22 cellular contexts compared by ENCODE assay signal in the genomic region with DNA sequence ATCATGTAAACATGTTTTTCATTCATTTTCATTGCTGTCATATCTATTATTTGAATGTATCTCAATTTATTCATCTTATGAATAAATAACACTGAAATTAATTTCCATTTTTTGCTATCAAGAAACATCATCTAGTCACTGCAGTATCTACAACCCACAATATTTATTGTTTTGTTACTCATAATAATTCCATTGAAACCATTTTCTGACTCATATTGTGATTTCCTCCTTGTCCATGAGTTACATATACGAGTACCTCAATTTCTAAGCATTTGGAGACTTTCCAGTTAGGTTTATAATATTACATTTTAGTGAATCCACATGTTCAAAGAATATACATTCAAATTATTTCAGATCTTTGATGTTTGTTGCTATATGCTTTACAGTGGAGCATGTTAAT.
"Had no signal": no experiment of that assay in that cellular context is flagged by ENCODE, and none has a peak within 500 bp of the region (broad histone marks: within the 10 kb centered on the region; RNA-seq: fewer than 3 reads in every experiment).

No MANE protein-coding gene starts in this region.

- H3K4me3 ChIP-seq: coronary artery, esophagus squamous epithelium, ovary, right lobe of liver, testis, transverse colon had no signal

- H3K36me3 ChIP-seq: esophagus squamous epithelium, ovary, right lobe of liver, transverse colon had no signal

- H3K9me3 ChIP-seq: esophagus squamous epithelium, ovary, right lobe of liver, testis, transverse colon had no signal

- H3K27me3 ChIP-seq: esophagus squamous epithelium, ovary, right lobe of liver, testis, transverse colon had no signal

- DNase-seq: activated CD4-positive, alpha-beta T cell treated with anti-CD3 and anti-CD28 coated beads for 1 hour; activated CD4-positive, alpha-beta T cell treated with anti-CD3 and anti-CD28 coated beads, Interleukin-2, amount 10 ng/mL, durations not matched to agents 7 days and 5 days; activated CD8-positive, alpha-beta T cell treated with anti-CD3 and anti-CD28 coated beads for 36 hours; activated gamma-delta T cell treated with Interleukin-2 at 50 U/mL for 16 hours; activated naive CD4-positive, alpha-beta T cell treated with anti-CD3 and anti-CD28 coated beads, Interleukin-2, amount 50 U/mL, for 16 hours; activated T-cell treated with anti-CD3 and anti-CD28 coated beads, Interleukin-2, amount 50 U/mL, for 4 hours; amygdala; cerebellar nuclear complex; esophagus squamous epithelium; head of caudate nucleus; hippocampal formation; midbrain; naive thymus-derived CD4-positive, alpha-beta T cell; ovary; right lobe of liver; stimulated activated CD4-positive, alpha-beta T cell treated with anti-CD3 and anti-CD28 coated beads, Interleukin-4, amount 100 ng/mL, for 1 hour; stimulated activated naive CD8-positive, alpha-beta T cell treated with anti-CD3 and anti-CD28 coated beads, Interleukin-15, Interleukin-2, amounts not matched to agents 100 U/mL and 50 U/mL, for 24 hours; T-helper 17 cell; T1000; testis; transverse colon had no signal
